In the genomic region with DNA sequence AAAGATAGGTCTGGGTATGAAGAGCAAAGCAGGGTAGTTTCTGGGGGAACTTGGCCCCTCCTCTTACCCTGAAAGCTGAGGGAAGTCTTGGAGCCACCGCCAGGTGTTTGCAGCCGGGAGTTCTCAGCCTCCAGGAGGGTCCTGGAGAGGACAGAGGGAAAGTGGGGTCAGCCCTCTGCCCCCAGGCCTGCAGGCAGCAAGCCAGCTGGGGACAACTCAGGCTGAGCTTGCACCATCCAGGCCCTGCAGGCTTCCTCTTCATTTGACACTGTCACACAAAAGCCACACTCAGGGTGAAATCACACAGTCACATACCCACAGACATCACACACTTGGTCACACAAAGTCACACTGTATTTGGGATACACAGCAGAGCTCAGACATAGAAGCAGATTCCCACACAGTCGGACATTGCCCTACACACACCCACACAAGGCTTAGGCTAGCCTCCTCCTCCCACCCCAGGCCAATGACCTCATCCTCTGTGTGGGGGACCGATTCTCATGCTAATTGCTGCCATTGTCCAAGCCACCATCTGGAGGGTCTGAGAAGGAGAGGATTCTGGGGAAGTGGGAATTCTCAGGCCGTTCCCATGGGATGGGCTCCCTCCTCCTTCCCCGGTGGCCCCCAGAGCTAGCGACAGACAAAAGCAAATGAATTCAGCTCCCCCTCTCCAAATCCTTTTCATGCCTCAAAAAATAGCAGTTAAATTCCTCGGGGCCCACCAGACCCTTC, we compare ENCODE assay signal across 14 cellular contexts. TPM values are rescaled to one million over a fixed set of nuclear protein-coding genes. Genes with fewer than 3 reads are reported as not detected.
DNase-seq lines count a peak whose midpoint lies in the region; ATAC-seq and TF ChIP-seq lines count a peak whose summit lies in the region.
"Had no signal": no experiment of that assay in that cellular context is flagged by ENCODE, and none has a peak within 500 bp of the region (broad histone marks: within the 10 kb centered on the region; RNA-seq: fewer than 3 reads in every experiment).

No MANE protein-coding gene starts in this region.

- H3K4ac ChIP-seq in mesenchymal stem cell (ENCODE audit: low read depth in 1 of 2, low read length in 2 of 2) = peak overlapping the region in 1 of 2 experiments; percentile 29

- peak overlapping the region in 1 of 2 experiments; percentile 51 for H3K18ac ChIP-seq in mesenchymal stem cell (ENCODE audit: low read depth in 1 of 2, low read length in 2 of 2)

- no peak overlapping the region for H2AK5ac ChIP-seq in mesenchymal stem cell (ENCODE audit: low read length, severe bottlenecking)

- H3K14ac ChIP-seq in mesenchymal stem cell (ENCODE audit: low read length in 2 of 2) = peak overlapping the region in 1 of 2 experiments; percentile 86

- H3K27ac ChIP-seq in mesenchymal stem cell (ENCODE audit: low read length, poor library complexity, severe bottlenecking) (no peak overlapping the region), suprapubic skin (no peak overlapping the region)
- H3K27ac ChIP-seq: 22Rv1, foreskin keratinocyte, HL-60 had no signal

- peak overlapping the region; percentile 78 for H3K4me3 Mint-ChIP-seq in endothelial cell (ENCODE audit: unreplicated experiment)
- H3K4me3 Mint-ChIP-seq: activated CD8-positive, alpha-beta T cell treated with anti-CD3 and anti-CD28 coated beads, Interleukin-2, amount 10 ng/mL, durations not matched to agents 7 days and 5 days had no signal

- H2BK120ac ChIP-seq in mesenchymal stem cell (ENCODE audit: low read depth, low read length) = no peak overlapping the region

- H3K4me1 ChIP-seq in mesenchymal stem cell (ENCODE audit: control insufficient read depth, insufficient read depth, low read depth, low read length) (peaks cover 51% of the 10 kb centered on the region), suprapubic skin (peaks cover 30% of the 10 kb centered on the region)
- H3K4me1 ChIP-seq: foreskin keratinocyte had no signal

- no peaks in the 10 kb centered on the region for H3K9me3 Mint-ChIP-seq in endothelial cell (ENCODE audit: unreplicated experiment)

- H2BK5ac ChIP-seq in mesenchymal stem cell (ENCODE audit: low read depth, low read length, poor library complexity, severe bottlenecking) = no peak overlapping the region

- peak overlapping the region; percentile 82 for H2BK15ac ChIP-seq in mesenchymal stem cell (ENCODE audit: low read depth, poor library complexity, severe bottlenecking)

- H3K4me3 ChIP-seq in mesenchymal stem cell (ENCODE audit: insufficient read depth in 1 of 2, low read depth in 1 of 2, low read length in 2 of 2) (no peak overlapping the region), suprapubic skin (peak overlapping the region; percentile 51)

- H3K9ac ChIP-seq in mesenchymal stem cell (ENCODE audit: low read length) = no peak overlapping the region

- no peak overlapping the region for H4K91ac ChIP-seq in mesenchymal stem cell (ENCODE audit: low read length)

- WGBS in mesenchymal stem cell = 47% methylated on average over 8 of the region's 8 CpGs
- WGBS in suprapubic skin = 65% methylated on average over 6 of the region's 8 CpGs

- no peak for TF ChIP-seq EP300 in suprapubic skin (IDR thresholded peaks at IDR 0.05)

- H4K8ac ChIP-seq in mesenchymal stem cell (ENCODE audit: low read length) = no peak overlapping the region

- ATAC-seq in GM21360 (IDR thresholded peaks at IDR 0.05; ENCODE audit: unreplicated experiment) = no peak
- ATAC-seq: activated CD8-positive, alpha-beta T cell treated with anti-CD3 and anti-CD28 coated beads, Interleukin-2, amount 10 ng/mL, durations not matched to agents 7 days and 5 days; foreskin keratinocyte had no signal

- peaks cover 66% of the 10 kb centered on the region for H3K4me1 Mint-ChIP-seq in endothelial cell (ENCODE audit: unreplicated experiment)

- no peak overlapping the region for H2AFZ ChIP-seq in mesenchymal stem cell (ENCODE audit: low read depth, low read length)

- TF ChIP-seq CTCF in endothelial cell (IDR thresholded peaks at IDR 0.05; ENCODE audit: unreplicated experiment) = no peak
- no peak for TF ChIP-seq CTCF in suprapubic skin (IDR thresholded peaks at IDR 0.05)

- H3K36me3 ChIP-seq in mesenchymal stem cell (ENCODE audit: control insufficient read depth in 1 of 2, insufficient read depth in 2 of 2, low read depth in 1 of 2, low read length in 2 of 2) = peaks cover 32 to 49% of the 10 kb centered on the region in 2 experiments
- H3K36me3 ChIP-seq in suprapubic skin = no peaks in the 10 kb centered on the region

- peak overlapping the region in 1 of 2 experiments; percentile 23 for H2BK12ac ChIP-seq in mesenchymal stem cell (ENCODE audit: low read length in 2 of 2)

- H3K9me3 ChIP-seq in mesenchymal stem cell (ENCODE audit: control insufficient read depth, low read length) = no peaks in the 10 kb centered on the region
- H3K9me3 ChIP-seq in suprapubic skin = no peaks in the 10 kb centered on the region

- no peak for TF ChIP-seq POLR2A in suprapubic skin (IDR thresholded peaks at IDR 0.05)

- H3K36me3 Mint-ChIP-seq in endothelial cell (ENCODE audit: low read depth, unreplicated experiment) = peaks cover 28% of the 10 kb centered on the region

- H3K27me3 ChIP-seq in mesenchymal stem cell (ENCODE audit: control insufficient read depth in 1 of 2, insufficient read depth in 1 of 2, low read length in 2 of 2) (peaks cover 0 to 1% of the 10 kb centered on the region in 2 experiments), suprapubic skin (peaks cover 19% of the 10 kb centered on the region)

- H3K23ac ChIP-seq in mesenchymal stem cell (ENCODE audit: low read length in 2 of 2) = no peak overlapping the region

- H3K27ac Mint-ChIP-seq in endothelial cell (ENCODE audit: unreplicated experiment) = peak overlapping the region; percentile 84
- H3K27ac Mint-ChIP-seq: activated CD8-positive, alpha-beta T cell treated with anti-CD3 and anti-CD28 coated beads, Interleukin-2, amount 10 ng/mL, durations not matched to agents 7 days and 5 days had no signal

- H3K4me2 ChIP-seq in mesenchymal stem cell (ENCODE audit: low read length, poor library complexity, severe bottlenecking) = no peak overlapping the region

- peaks cover 14% of the 10 kb centered on the region for H3K27me3 Mint-ChIP-seq in endothelial cell (ENCODE audit: unreplicated experiment)

- peak; percentile 58 for DNase-seq in DMS 273 (lab: John Stamatoyannopoulos, UW; ENCODE audit: unreplicated experiment)
- no peak for DNase-seq in DMS 273 treated with DMSO at 0.1 percent for 48 hours (lab: John Stamatoyannopoulos, UW)
- DNase-seq in endothelial cell (ENCODE audit: low spot score) = no peak
- DNase-seq in mesenchymal stem cell = peak; percentile 63
- no peak for DNase-seq in suprapubic skin (ENCODE audit: low spot score in 2 of 2)
- no peak for DNase-seq in NCI-H2196 treated with DMSO at 0.1 percent for 48 hours (lab: John Stamatoyannopoulos, UW; ENCODE audit: unreplicated experiment)
- DNase-seq in NCI-H1930 (lab: John Stamatoyannopoulos, UW) = no peak
- DNase-seq: activated CD8-positive, alpha-beta T cell treated with anti-CD3 and anti-CD28 coated beads, Interleukin-2, amount 10 ng/mL, durations not matched to agents 7 days and 5 days; foreskin keratinocyte; NCI-H1694 had no signal

- H3K79me1 ChIP-seq in mesenchymal stem cell (replicated peaks; ENCODE audit: low read length, poor library complexity, severe bottlenecking) = peaks cover 13% of the 10 kb centered on the region

RNA-seq across cellular contexts. Expression of a gene that starts 3.7 kb away (rescaled TPM):
- total RNA-seq in endothelial cell (ENCODE audit: unreplicated experiment) (111 TPM), suprapubic skin (1 to 10 TPM; 1.9 to 7.4 (median 4.8) TPM)
- 49.2 TPM for polyA plus RNA-seq in mesenchymal stem cell (2013, experiment 1 of 2)
- 45.3 TPM for polyA plus RNA-seq in mesenchymal stem cell (2013, experiment 2 of 2)
- total RNA-seq: activated CD8-positive, alpha-beta T cell treated with anti-CD3 and anti-CD28 coated beads, Interleukin-2, amount 10 ng/mL, durations not matched to agents 7 days and 5 days had no signal

RNA-seq across cellular contexts. Expression of a gene that starts 31.6 kb away (rescaled TPM):
- total RNA-seq in endothelial cell (ENCODE audit: unreplicated experiment) (0.46 TPM), suprapubic skin (10 to 100 TPM; 17.8 to 41.2 (median 29.4) TPM)
- polyA plus RNA-seq in mesenchymal stem cell (2013, experiment 1 of 2) = 0.33 TPM
- 0.23 TPM for polyA plus RNA-seq in mesenchymal stem cell (2013, experiment 2 of 2)
- total RNA-seq: activated CD8-positive, alpha-beta T cell treated with anti-CD3 and anti-CD28 coated beads, Interleukin-2, amount 10 ng/mL, durations not matched to agents 7 days and 5 days; foreskin keratinocyte had no signal
- polyA plus RNA-seq: foreskin keratinocyte had no signal

RNA-seq across cellular contexts. Expression of a gene that starts 31.8 kb away (rescaled TPM):
- total RNA-seq in endothelial cell (ENCODE audit: unreplicated experiment) (9.5 TPM), suprapubic skin (10 to 100 TPM; 38.4 to 98.0 (median 68.2) TPM)
- 42.6 TPM for polyA plus RNA-seq in mesenchymal stem cell (2013, experiment 1 of 2)
- 41.2 TPM for polyA plus RNA-seq in mesenchymal stem cell (2013, experiment 2 of 2)

RNA-seq across cellular contexts. Expression of a gene that starts 54.3 kb away (rescaled TPM):
- total RNA-seq in endothelial cell (ENCODE audit: unreplicated experiment) (1.3 TPM), suprapubic skin (1 to 10 TPM in 2 of 4 donors, not detected in 2; 1.0 to 2.9 TPM)
- 0.07 TPM for polyA plus RNA-seq in mesenchymal stem cell (2013, experiment 1 of 2)
- 0.07 TPM for polyA plus RNA-seq in mesenchymal stem cell (2013, experiment 2 of 2)
- total RNA-seq: activated CD8-positive, alpha-beta T cell treated with anti-CD3 and anti-CD28 coated beads, Interleukin-2, amount 10 ng/mL, durations not matched to agents 7 days and 5 days; foreskin keratinocyte; SK-MEL-5 had no signal
- polyA plus RNA-seq: foreskin keratinocyte had no signal

RNA-seq across cellular contexts. Expression of a gene that starts 54.7 kb away (rescaled TPM):
- 19.3 TPM for total RNA-seq in endothelial cell (ENCODE audit: unreplicated experiment)
- polyA plus RNA-seq in mesenchymal stem cell (2013, experiment 1 of 2) = 12.1 TPM
- 11.3 TPM for polyA plus RNA-seq in mesenchymal stem cell (2013, experiment 2 of 2)
- 10 to 100 TPM; 20.7 to 40.3 (median 34.2) TPM for total RNA-seq in suprapubic skin

Comparison
In these comparisons a context has a peak if more than half of its experiments do, and no peak if none do; other contexts are left out.
1. DNase-seq: peak in DMS 273 (single experiment) and mesenchymal stem cell (single experiment); none in DMS 273 treated with DMSO at 0.1 percent for 48 hours (single experiment), endothelial cell (single experiment), suprapubic skin (0 of 2), NCI-H2196 treated with DMSO at 0.1 percent for 48 hours (single experiment) and NCI-H1930 (0 of 2).
2. RNA of a gene that starts 3.7 kb away (total RNA-seq): 111 TPM in endothelial cell (single experiment); 1.9 to 7.4 TPM in suprapubic skin; every median in the first group is over 10 times any median in the second.
3. RNA of a gene that starts 31.6 kb away (total RNA-seq): 17.8 to 41.2 TPM in suprapubic skin; 0.46 TPM in endothelial cell (single experiment); every median in the first group is over 10 times any median in the second.